ENCODE assay signal across 1 cellular context in the genomic region with DNA sequence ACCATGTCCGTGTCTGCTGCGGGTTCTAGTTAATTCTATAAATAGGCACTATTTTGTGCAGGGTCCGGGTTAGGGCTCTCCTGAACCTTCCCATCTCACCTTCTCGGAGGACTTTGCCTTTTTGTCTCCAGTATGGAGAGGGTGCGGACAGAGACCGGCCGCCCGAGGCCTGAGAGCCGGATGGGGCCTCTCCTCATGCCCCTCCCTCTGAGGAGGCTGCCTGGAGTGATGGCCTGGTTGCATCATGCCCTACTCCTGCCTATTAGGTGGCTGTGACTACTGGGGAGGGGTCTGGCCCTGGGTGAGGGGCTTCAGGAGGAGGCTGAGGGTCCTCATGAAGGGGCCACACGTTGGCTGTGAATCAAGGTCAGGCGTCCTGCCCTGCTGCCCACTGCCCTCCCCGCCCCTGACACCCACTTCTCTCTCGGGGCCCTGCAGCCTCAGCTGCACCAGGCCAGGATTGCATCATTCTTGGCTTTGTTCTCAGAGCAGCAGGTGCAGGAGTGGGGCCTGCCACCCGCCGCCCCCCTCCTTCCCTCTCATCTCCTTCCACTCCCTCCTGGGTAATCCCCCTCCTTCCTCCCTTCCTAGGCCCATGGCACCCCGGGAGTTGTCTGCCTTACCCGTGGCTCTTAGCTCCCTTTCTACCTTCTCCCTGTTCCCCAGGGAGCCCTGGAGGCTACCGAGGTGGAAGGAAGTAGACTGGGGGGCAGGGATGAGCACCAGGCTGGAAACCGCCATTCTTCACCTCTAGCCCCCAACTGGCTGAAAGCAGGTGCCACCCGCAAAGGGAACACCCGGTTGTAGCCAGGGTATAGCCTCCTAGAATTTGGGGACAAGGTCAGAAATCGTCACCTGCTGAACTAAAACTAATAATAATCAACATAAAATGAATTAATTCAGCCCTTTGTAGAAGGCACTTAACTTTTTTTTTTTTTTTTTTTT.
TF ChIP-seq lines count a peak whose summit lies in the region.

No MANE protein-coding gene starts in this region.

TF ChIP-seq in HEK293, 187 proteins besides CTCF, POLR2A, EP300 and RAD21 (continued from another document and continues in another):
- TF ChIP-seq ZBTB10 (tag by site-specific recombination; IDR thresholded peaks at IDR 0.05) (peak; percentile 85), SETDB1 (IDR thresholded peaks at IDR 0.05; ENCODE audit: insufficient read length, low read length) (no peak), MZF1 (tag by site-specific recombination; IDR thresholded peaks at IDR 0.05; ENCODE audit: borderline replicate concordance) (peak; percentile 82; the same call in 1 of the 2 replicates), ZNF645 (tag by site-specific recombination; IDR thresholded peaks at IDR 0.05) (0 out of 2 replicates have a peak, but pooled peaks have one; percentile 72), OVOL3 (tag by site-specific recombination; IDR thresholded peaks at IDR 0.05) (peak; percentile 51; the same call in 1 of the 2 replicates), GLIS2 (tag by site-specific recombination; IDR thresholded peaks at IDR 0.05) (peak; percentile 85), KLF8 (tag by site-specific recombination; IDR thresholded peaks at IDR 0.05) (peak; percentile 82), SP2 (tag by site-specific recombination; IDR thresholded peaks at IDR 0.05) (peak; percentile 54), ZSCAN16 (tag by site-specific recombination; IDR thresholded peaks at IDR 0.05) (0 out of 2 replicates have a peak, but pooled peaks have one; percentile 13), ZNF692 (tag by site-specific recombination; IDR thresholded peaks at IDR 0.05) (peak; percentile 98), ZFHX2 (tag by site-specific recombination; conservative IDR thresholded peaks at IDR 0.05) (peak; percentile 96), ZNF629 (tag by site-specific recombination; IDR thresholded peaks at IDR 0.05) (peak; percentile 75), BCL11B (tag by site-specific recombination; IDR thresholded peaks at IDR 0.05; ENCODE audit: low read depth) (peak; percentile 74), KLF1 (tag by site-specific recombination; IDR thresholded peaks at IDR 0.05) (peak; percentile 68; the same call in 1 of the 2 replicates), HOXC10 (CRISPR knock-in tag; IDR thresholded peaks at IDR 0.05) (no peak), KLF7 (tag by site-specific recombination; IDR thresholded peaks at IDR 0.05; ENCODE audit: borderline replicate concordance) (peak; percentile 25; the same call in 1 of the 2 replicates), ZFP69B (tag by site-specific recombination; IDR thresholded peaks at IDR 0.05) (peak; percentile 98), SP3 (tag by site-specific recombination; IDR thresholded peaks at IDR 0.05) (peak; percentile 76), ZNF623 (tag by site-specific recombination; IDR thresholded peaks at IDR 0.05) (no peak), ZNF10 (tag by site-specific recombination; IDR thresholded peaks at IDR 0.05) (peak; percentile 99), IKZF3 (tag by site-specific recombination; IDR thresholded peaks at IDR 0.05) (peak; percentile 97), ZNF529 (tag by site-specific recombination; IDR thresholded peaks at IDR 0.05; ENCODE audit: insufficient replicate concordance) (no peak), FEZF1 (tag by site-specific recombination; IDR thresholded peaks at IDR 0.05) (peak; percentile 25; the same call in 1 of the 2 replicates), ZNF146 (tag by site-specific recombination; IDR thresholded peaks at IDR 0.05) (no peak), ZNF610 (tag by site-specific recombination; IDR thresholded peaks at IDR 0.05; ENCODE audit: borderline replicate concordance) (peak; percentile 75), ZNF335 (tag by site-specific recombination; conservative IDR thresholded peaks at IDR 0.05) (peak; percentile 100), ZBTB17 (tag by site-specific recombination; IDR thresholded peaks at IDR 0.05) (peak; percentile 92), ZNF302 (tag by site-specific recombination; IDR thresholded peaks at IDR 0.05; ENCODE audit: low read depth) (0 out of 2 replicates have a peak, but pooled peaks have one; percentile 28), ZBTB8A (tag by site-specific recombination; IDR thresholded peaks at IDR 0.05) (peak; percentile 75; the same call in 1 of the 2 replicates), ZSCAN4 (tag by site-specific recombination; IDR thresholded peaks at IDR 0.05) (peak; percentile 43; the same call in 1 of the 2 replicates), HOXD13 (CRISPR knock-in tag; IDR thresholded peaks at IDR 0.05; ENCODE audit: borderline replicate concordance) (peak; percentile 88), ZBTB20 (tag by site-specific recombination; IDR thresholded peaks at IDR 0.05) (peak; percentile 80; the same call in 1 of the 2 replicates), ZNF423 (tag by site-specific recombination; IDR thresholded peaks at IDR 0.05) (peak; percentile 94), SP7 (tag by site-specific recombination; IDR thresholded peaks at IDR 0.05) (peak; percentile 89), ZBTB21 (tag by site-specific recombination; IDR thresholded peaks at IDR 0.05) (peak; percentile 73)
- TF ChIP-seq, protein P1, sequence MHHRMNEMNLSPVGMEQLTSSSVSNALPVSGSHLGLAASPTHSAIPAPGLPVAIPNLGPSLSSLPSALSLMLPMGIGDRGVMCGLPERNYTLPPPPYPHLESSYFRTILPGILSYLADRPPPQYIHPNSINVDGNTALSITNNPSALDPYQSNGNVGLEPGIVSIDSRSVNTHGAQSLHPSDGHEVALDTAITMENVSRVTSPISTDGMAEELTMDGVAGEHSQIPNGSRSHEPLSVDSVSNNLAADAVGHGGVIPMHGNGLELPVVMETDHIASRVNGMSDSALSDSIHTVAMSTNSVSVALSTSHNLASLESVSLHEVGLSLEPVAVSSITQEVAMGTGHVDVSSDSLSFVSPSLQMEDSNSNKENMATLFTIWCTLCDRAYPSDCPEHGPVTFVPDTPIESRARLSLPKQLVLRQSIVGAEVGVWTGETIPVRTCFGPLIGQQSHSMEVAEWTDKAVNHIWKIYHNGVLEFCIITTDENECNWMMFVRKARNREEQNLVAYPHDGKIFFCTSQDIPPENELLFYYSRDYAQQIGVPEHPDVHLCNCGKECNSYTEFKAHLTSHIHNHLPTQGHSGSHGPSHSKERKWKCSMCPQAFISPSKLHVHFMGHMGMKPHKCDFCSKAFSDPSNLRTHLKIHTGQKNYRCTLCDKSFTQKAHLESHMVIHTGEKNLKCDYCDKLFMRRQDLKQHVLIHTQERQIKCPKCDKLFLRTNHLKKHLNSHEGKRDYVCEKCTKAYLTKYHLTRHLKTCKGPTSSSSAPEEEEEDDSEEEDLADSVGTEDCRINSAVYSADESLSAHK (tag by site-specific recombination; IDR thresholded peaks at IDR 0.05) = peak; percentile 94
- TF ChIP-seq, protein P2, sequence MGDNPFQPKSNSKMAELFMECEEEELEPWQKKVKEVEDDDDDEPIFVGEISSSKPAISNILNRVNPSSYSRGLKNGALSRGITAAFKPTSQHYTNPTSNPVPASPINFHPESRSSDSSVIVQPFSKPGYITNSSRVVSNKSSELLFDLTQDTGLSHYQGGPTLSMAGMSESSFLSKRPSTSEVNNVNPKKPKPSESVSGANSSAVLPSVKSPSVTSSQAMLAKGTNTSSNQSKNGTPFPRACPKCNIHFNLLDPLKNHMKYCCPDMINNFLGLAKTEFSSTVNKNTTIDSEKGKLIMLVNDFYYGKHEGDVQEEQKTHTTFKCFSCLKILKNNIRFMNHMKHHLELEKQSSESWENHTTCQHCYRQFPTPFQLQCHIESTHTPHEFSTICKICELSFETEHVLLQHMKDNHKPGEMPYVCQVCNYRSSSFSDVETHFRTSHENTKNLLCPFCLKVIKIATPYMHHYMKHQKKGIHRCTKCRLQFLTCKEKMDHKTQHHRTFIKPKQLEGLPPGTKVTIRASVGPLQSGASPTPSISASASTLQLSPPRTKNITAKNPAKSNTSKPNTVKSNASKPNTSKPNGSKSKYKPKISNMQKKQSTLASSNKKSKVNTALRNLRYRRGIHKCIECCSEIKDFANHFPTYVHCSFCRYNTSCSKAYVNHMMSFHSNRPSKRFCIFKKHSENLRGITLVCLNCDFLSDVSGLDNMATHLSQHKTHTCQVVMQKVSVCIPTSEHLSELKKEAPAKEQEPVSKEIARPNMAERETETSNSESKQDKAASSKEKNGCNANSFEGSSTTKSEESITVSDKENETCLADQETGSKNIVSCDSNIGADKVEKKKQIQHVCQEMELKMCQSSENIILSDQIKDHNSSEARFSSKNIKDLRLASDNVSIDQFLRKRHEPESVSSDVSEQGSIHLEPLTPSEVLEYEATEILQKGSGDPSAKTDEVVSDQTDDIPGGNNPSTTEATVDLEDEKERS (tag by site-specific recombination; IDR thresholded peaks at IDR 0.05) = no peak
- TF ChIP-seq, protein P3, sequence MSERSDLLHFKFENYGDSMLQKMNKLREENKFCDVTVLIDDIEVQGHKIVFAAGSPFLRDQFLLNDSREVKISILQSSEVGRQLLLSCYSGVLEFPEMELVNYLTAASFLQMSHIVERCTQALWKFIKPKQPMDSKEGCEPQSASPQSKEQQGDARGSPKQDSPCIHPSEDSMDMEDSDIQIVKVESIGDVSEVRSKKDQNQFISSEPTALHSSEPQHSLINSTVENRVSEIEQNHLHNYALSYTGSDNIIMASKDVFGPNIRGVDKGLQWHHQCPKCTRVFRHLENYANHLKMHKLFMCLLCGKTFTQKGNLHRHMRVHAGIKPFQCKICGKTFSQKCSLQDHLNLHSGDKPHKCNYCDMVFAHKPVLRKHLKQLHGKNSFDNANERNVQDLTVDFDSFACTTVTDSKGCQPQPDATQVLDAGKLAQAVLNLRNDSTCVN (tag by site-specific recombination; optimal IDR thresholded peaks at IDR 0.05) = peak; percentile 24
